Comparison of ENCODE assay signal across 8 cellular contexts in the genomic region with DNA sequence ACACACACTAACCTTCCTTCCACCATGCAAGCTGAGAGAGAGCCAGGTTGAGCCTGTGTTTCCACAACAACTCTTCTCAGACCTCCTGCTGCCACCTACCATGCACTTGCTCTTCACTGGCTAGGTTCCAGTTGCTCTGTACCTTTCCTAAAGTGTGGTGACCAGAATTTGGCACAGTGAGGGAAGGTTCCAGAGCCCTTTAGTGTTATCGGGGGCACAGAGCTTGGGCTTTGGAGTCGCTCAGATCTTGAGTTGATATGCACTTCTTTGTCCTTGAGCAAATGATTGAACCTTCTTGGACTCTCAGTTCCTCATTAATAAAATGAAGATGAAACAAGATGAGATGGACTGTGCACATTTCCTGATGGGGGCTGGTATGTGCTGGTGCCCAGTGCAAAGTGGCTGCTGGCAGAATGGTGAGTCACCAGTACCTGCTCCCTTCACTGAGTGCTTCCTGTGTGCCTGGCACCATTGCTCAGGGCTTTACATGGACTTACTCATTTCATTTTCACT. TPM values are rescaled to one million over a fixed set of nuclear protein-coding genes. Genes with fewer than 3 reads are reported as not detected.
DNase-seq lines count a peak whose midpoint lies in the region; ATAC-seq and TF ChIP-seq lines count a peak whose summit lies in the region.

No MANE protein-coding gene starts in this region.

- no peak for TF ChIP-seq CTCF in DOHH2 (IDR thresholded peaks at IDR 0.05; ENCODE audit: low read depth, low read length, poor library complexity, severe bottlenecking)
- no peak for TF ChIP-seq CTCF in breast epithelium (IDR thresholded peaks at IDR 0.05)

- H3K9me3 ChIP-seq in DOHH2 (ENCODE audit: control insufficient read depth, insufficient read depth, low read length), result no peaks in the 10 kb centered on the region
- peaks cover 0 to 5% of the 10 kb centered on the region in 2 donors for H3K9me3 ChIP-seq in breast epithelium

- H3K79me2 ChIP-seq in DOHH2 (ENCODE audit: control insufficient read depth, low read length), result peaks cover 67% of the 10 kb centered on the region

- peak; percentile 94 for ATAC-seq in GM19463 (IDR thresholded peaks at IDR 0.05; ENCODE audit: unreplicated experiment)
- peak; percentile 85 for ATAC-seq in HG03457 (IDR thresholded peaks at IDR 0.05; ENCODE audit: unreplicated experiment)
- ATAC-seq in HG03025 (IDR thresholded peaks at IDR 0.05; ENCODE audit: low FRiP score, unreplicated experiment), result no peak

- 0 out of 2 replicates have a peak, but pooled peaks cover 5% of the 10 kb centered on the region for H4K20me1 ChIP-seq in DOHH2 (ENCODE audit: control insufficient read depth, insufficient read depth, low read depth, low read length)

- no peaks in the 10 kb centered on the region for H3K9me2 ChIP-seq in DOHH2 (replicated peaks; ENCODE audit: control insufficient read depth, low read length)

- no peak for TF ChIP-seq POLR2A in breast epithelium (IDR thresholded peaks at IDR 0.05)

- H3K4me3 ChIP-seq in DOHH2 (ENCODE audit: low read length), result no peak overlapping the region
- no peak overlapping the region for H3K4me3 ChIP-seq in breast epithelium

- 0 out of 2 replicates have a peak overlapping the region, but pooled peaks have one; percentile 5 for H3K4me2 ChIP-seq in DOHH2 (ENCODE audit: low read length)

- H3K27me3 ChIP-seq in DOHH2 (ENCODE audit: control insufficient read depth, low read length), result no peaks in the 10 kb centered on the region
- no peaks in the 10 kb centered on the region for H3K27me3 ChIP-seq in breast epithelium

- H3K36me3 ChIP-seq in DOHH2 (ENCODE audit: control insufficient read depth, low read length), result no peaks in the 10 kb centered on the region
- H3K36me3 ChIP-seq in breast epithelium, result no peaks in the 10 kb centered on the region

- DNase-seq in breast epithelium (ENCODE audit: low spot score in 2 of 2) (peak; percentile 48 to 64), AG20443 (ENCODE audit: low spot score) (no peak), activated gamma-delta T cell (lab: John Stamatoyannopoulos, UW) (no peak)
- DNase-seq in stimulated activated CD8-positive, alpha-beta memory T cell treated with anti-CD3 and anti-CD28 coated beads, Interleukin-4, amount 100 ng/mL, for 48 hours, result no peak

- H3K27ac ChIP-seq in DOHH2 (ENCODE audit: low read depth, low read length), result no peak overlapping the region
- peak overlapping the region; percentile 48 to 53 for H3K27ac ChIP-seq in breast epithelium

- H3K4me1 ChIP-seq in DOHH2 (ENCODE audit: control insufficient read depth, low read length) (peaks cover 20% of the 10 kb centered on the region), breast epithelium (no peaks in the 10 kb centered on the region)

- intact Hi-C loops in breast epithelium (cut with DNase I; ENCODE audit: low total_unique reads), result no loop called here

- H3F3A ChIP-seq in DOHH2 (ENCODE audit: control insufficient read depth, insufficient read depth), result no peaks in the 10 kb centered on the region

RNA-seq across cellular contexts. Expression of a gene that starts 47.1 kb away (rescaled TPM):
- total RNA-seq in breast epithelium, result 100 to 1,000 TPM in 2 of 3 donors, 10 to 100 TPM in 1; 26.2 to 162 (median 106) TPM

Comparison
In these comparisons a context has a peak if more than half of its experiments do, and no peak if none do; other contexts are left out.
1. DNase-seq: peak in breast epithelium (2 of 2); none in stimulated activated CD8-positive, alpha-beta memory T cell treated with anti-CD3 and anti-CD28 coated beads, Interleukin-4, amount 100 ng/mL, for 48 hours (single experiment), AG20443 (single experiment) and activated gamma-delta T cell (single experiment).